In the genomic region with DNA sequence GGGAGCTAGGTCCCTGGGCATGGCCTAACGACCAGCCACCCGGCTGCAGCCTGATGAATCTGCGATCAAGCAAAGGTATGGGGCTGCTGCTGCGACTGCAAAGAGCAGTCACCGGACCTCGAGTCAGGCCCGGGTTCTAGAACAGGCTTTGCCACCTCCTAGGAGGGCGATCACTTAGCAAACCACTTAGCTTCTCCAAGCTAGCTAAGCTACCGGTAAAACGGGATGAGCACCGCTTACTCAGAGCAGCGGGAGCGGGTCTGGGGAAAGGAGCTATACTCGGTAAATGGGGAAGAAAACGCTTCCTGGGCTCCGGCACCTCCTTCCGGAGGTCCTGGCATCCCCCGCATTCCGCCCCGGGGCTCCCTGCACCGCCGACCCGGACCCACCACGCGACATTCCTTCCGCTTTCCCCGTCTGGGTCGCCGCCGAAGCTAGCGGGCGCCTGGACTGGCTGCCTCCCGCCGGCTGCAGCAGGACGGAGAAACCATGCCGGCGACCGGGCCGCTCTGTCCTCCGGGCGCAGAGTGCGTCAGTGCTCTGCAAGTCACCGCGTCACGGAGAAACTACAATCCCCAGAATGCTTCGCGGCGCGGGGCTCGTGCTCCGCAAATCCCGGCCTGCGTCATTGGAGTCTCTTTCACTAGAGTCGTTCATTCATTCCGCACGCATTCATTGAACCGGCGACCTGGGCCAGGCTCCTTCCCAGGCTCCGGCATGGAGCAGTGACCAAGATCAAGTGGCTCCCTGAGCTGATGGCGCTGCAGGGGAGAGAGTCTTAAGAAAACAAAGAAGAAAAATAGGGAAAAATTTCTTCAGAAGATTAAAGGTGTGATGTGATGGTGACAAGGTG, we compare ENCODE assay signal across 8 cellular contexts. TPM values are rescaled to one million over a fixed set of nuclear protein-coding genes. Genes with fewer than 3 reads are reported as not detected.
DNase-seq lines count a peak whose midpoint lies in the region; ATAC-seq and TF ChIP-seq lines count a peak whose summit lies in the region.

LSM10 (minus strand) TSS at position 531 of the 853 bp plus-strand sequence. CDS start 3,779 bp downstream, outside the sequence.

- ATAC-seq in GM18498 (IDR thresholded peaks at IDR 0.05; ENCODE audit: unreplicated experiment) (peak; percentile 83), HG02943 (IDR thresholded peaks at IDR 0.05; ENCODE audit: low read depth, unreplicated experiment) (peak; percentile 65), psoas muscle (peak; percentile 96 to 98 (median 96))

- no peaks in the 10 kb centered on the region for H3K27me3 ChIP-seq in left ventricle myocardium inferior (ENCODE audit: low read depth)
- no peaks in the 10 kb centered on the region for H3K27me3 ChIP-seq in psoas muscle (ENCODE audit: insufficient read depth in 3 of 3, low read length in 2 of 3)

- H3K4me1 ChIP-seq in left ventricle myocardium inferior (peaks cover 24% of the 10 kb centered on the region), psoas muscle (peaks cover 24% of the 10 kb centered on the region), urinary bladder (ENCODE audit: insufficient read depth) (no peaks in the 10 kb centered on the region)

- TF ChIP-seq CTCF in left ventricle myocardium inferior (IDR thresholded peaks at IDR 0.05; ENCODE audit: borderline replicate concordance) (no peak), psoas muscle (IDR thresholded peaks at IDR 0.05) (no peak)

- DNase-seq in NCI-H187 treated with DMSO at 0.1 percent for 48 hours (lab: John Stamatoyannopoulos, UW) (peak; percentile 77), T-helper 2 cell (peak; percentile 71 to 93 (median 85)), amygdala (lab: John Stamatoyannopoulos, UW) (peak; percentile 50 to 96 (median 86)), left ventricle myocardium inferior (peak; percentile 94), psoas muscle (peak; percentile 94 to 97)

- intact Hi-C loops in left ventricle myocardium inferior (cut with micrococcal nuclease): no loop called here
- intact Hi-C loops in psoas muscle (cut with DNase I): no loop called here

- peak within 1 kb of the TSS; percentile 86 for H3K4me3 ChIP-seq in left ventricle myocardium inferior
- H3K4me3 ChIP-seq in psoas muscle: peak within 1 kb of the TSS; percentile 88
- peak within 1 kb of the TSS; percentile 84 for H3K4me3 ChIP-seq in urinary bladder (ENCODE audit: low read depth, low read length)

- 0% methylated on average over 57 to 60 of the region's 60 CpGs for WGBS in psoas muscle, 3 donors
- WGBS in urinary bladder: under 1% methylated on average over 60 of the region's 60 CpGs

- H3K36me3 ChIP-seq in left ventricle myocardium inferior (peaks cover 15% of the 10 kb centered on the region), psoas muscle (ENCODE audit: insufficient read depth in 1 of 2, low read depth in 1 of 2) (peaks cover 0 to 18% of the 10 kb centered on the region in 2 donors), urinary bladder (ENCODE audit: insufficient read depth) (no peaks in the 10 kb centered on the region)

- peak within 1 kb of the TSS; percentile 95 for H3K27ac ChIP-seq in left ventricle myocardium inferior (replicated peaks)
- H3K27ac ChIP-seq in psoas muscle: peak within 1 kb of the TSS; percentile 97
- peak within 1 kb of the TSS; percentile 90 for H3K27ac ChIP-seq in urinary bladder (ENCODE audit: low read depth)

- no peaks in the 10 kb centered on the region for H3K9me3 ChIP-seq in left ventricle myocardium inferior (replicated peaks)
- no peaks in the 10 kb centered on the region for H3K9me3 ChIP-seq in psoas muscle

RNA-seq across cellular contexts. Expression of gene LSM10, which starts in this region (rescaled TPM):
- total RNA-seq in left ventricle myocardium inferior: 53.6 TPM
- 100 to 1,000 TPM in 1 of 4 donors, 10 to 100 TPM in 3; 80.3 to 102 (median 95.6) TPM for total RNA-seq in psoas muscle
- 100 to 1,000 TPM; 134 to 246 (median 156) TPM for polyA plus RNA-seq in psoas muscle
- total RNA-seq in urinary bladder: 4.1 TPM
- 78.9 TPM for polyA plus RNA-seq in urinary bladder

Comparison
In these comparisons a context has a peak if more than half of its experiments do, and no peak if none do; other contexts are left out.
1. Peak in every context shown above with its lines: DNase-seq, ATAC-seq, H3K4me3 ChIP-seq and H3K27ac ChIP-seq.
2. RNA of gene LSM10 (total RNA-seq): 80.3 to 102 TPM in psoas muscle and 53.6 TPM in left ventricle myocardium inferior (single experiment); 4.1 TPM in urinary bladder (single experiment); every median in the first group is over 10 times any median in the second.